Comparison of ENCODE assay signal across 1 cellular context in genomic region chr7:70037171-70037933, GRCh38.
TF ChIP-seq lines count a peak whose summit lies in the region.

No MANE protein-coding gene starts in this region.

TF ChIP-seq in K562, 482 proteins besides CTCF, POLR2A, EP300 and RAD21 (continued from another document):
- TF ChIP-seq CUX1 (CRISPR knock-in tag; IDR thresholded peaks at IDR 0.05) (no peak), FUS (optimal IDR thresholded peaks at IDR 0.05; ENCODE audit: low read depth, low read length) (no peak)
